16 cellular contexts compared by ENCODE assay signal in the genomic region with DNA sequence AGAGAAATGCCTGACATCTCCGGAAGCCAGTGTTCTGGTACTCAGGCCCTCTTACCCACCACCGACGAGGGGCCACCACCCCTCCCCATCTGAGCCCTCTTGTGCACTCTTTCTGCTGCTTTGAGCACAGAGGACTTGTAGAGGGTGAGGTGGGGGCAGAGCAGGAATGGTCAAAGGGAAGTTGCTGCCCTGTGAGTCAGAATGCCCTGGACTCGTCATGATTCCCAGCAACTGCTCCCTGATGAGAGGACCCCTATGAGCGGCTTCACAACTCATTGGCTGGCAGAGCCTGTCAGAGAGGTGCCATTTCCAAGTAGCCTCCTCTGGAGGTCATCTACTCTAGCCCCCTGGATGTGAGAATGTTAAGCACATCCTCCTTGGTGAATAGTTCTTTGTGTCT. TPM values are rescaled to one million over a fixed set of nuclear protein-coding genes. Genes with fewer than 3 reads are reported as not detected.
DNase-seq lines count a peak whose midpoint lies in the region; ATAC-seq, FAIRE-seq and TF ChIP-seq lines count a peak whose summit lies in the region.
"Had no signal": no experiment of that assay in that cellular context is flagged by ENCODE, and none has a peak within 500 bp of the region (broad histone marks: within the 10 kb centered on the region; RNA-seq: fewer than 3 reads in every experiment).

No MANE protein-coding gene starts in this region.

- H3K27me3 ChIP-seq in SJSA1 (replicated peaks) (no peaks in the 10 kb centered on the region; the same call in 1 of the 2 replicates), fibroblast of lung (ENCODE audit: control insufficient read depth, insufficient read depth, low read length) (no peaks in the 10 kb centered on the region), pancreas (no peaks in the 10 kb centered on the region), foreskin keratinocyte (no peaks in the 10 kb centered on the region)

- H3K27ac ChIP-seq in SJSA1 (peak overlapping the region; percentile 22; the same call in 1 of the 2 replicates), fibroblast of lung (ENCODE audit: insufficient read depth, low read length) (no peak overlapping the region), pancreas (no peak overlapping the region), foreskin keratinocyte (no peak overlapping the region)
- H3K27ac ChIP-seq: VCaP had no signal

- intact Hi-C loops in pancreas (cut with DNase I) = no loop called here

- H3K4me3 ChIP-seq in SJSA1 = no peak overlapping the region
- no peak overlapping the region for H3K4me3 ChIP-seq in fibroblast of lung (replicated peaks in 1 of 4; ENCODE audit: control extremely low read depth in 1 of 4, insufficient read depth in 1 of 4, low read depth in 3 of 4, low read length in 4 of 4)
- H3K4me3 ChIP-seq in pancreas = no peak overlapping the region
- H3K4me3 ChIP-seq: mucosa of descending colon had no signal

- H3K9me3 Mint-ChIP-seq in osteocyte (ENCODE audit: unreplicated experiment) = no peaks in the 10 kb centered on the region

- H3K4me1 Mint-ChIP-seq in osteocyte (ENCODE audit: unreplicated experiment) = peaks cover 41% of the 10 kb centered on the region

- WGBS in pancreas, 2 donors = 69 to 70% methylated on average over 5 of the region's 5 CpGs

- H3K9me3 ChIP-seq in SJSA1 (replicated peaks) (no peaks in the 10 kb centered on the region), fibroblast of lung (ENCODE audit: control insufficient read depth, insufficient read depth, low read depth, low read length) (no peaks in the 10 kb centered on the region), pancreas (no peaks in the 10 kb centered on the region)
- H3K9me3 ChIP-seq: mucosa of descending colon had no signal

- ATAC-seq in pancreas = no peak
- no peak for ATAC-seq in foreskin keratinocyte
- ATAC-seq in GM21528 (IDR thresholded peaks at IDR 0.05; ENCODE audit: low FRiP score, unreplicated experiment) = no peak
- ATAC-seq: mucosa of descending colon had no signal

- H3K4me1 ChIP-seq in SJSA1 (replicated peaks) = peaks cover 30% of the 10 kb centered on the region
- no peaks in the 10 kb centered on the region for H3K4me1 ChIP-seq in fibroblast of lung (ENCODE audit: control insufficient read depth, extremely low read depth, insufficient read depth, low read length)
- no peaks in the 10 kb centered on the region for H3K4me1 ChIP-seq in pancreas
- H3K4me1 ChIP-seq in foreskin keratinocyte = no peaks in the 10 kb centered on the region

- H3K4me3 Mint-ChIP-seq in osteocyte (ENCODE audit: unreplicated experiment) = no peak overlapping the region

- no peaks in the 10 kb centered on the region for H4K20me1 ChIP-seq in fibroblast of lung (ENCODE audit: control insufficient read depth, extremely low read depth, insufficient read depth, low read length)

- H3K4me2 ChIP-seq in fibroblast of lung (ENCODE audit: extremely low read depth, insufficient read depth, low read length) = no peak overlapping the region

- H3K79me2 ChIP-seq in fibroblast of lung (ENCODE audit: control insufficient read depth, insufficient read depth, low read length) = no peaks in the 10 kb centered on the region

- H3K27ac Mint-ChIP-seq in osteocyte (ENCODE audit: unreplicated experiment) = peak overlapping the region; percentile 18

- H2AFZ ChIP-seq in fibroblast of lung (ENCODE audit: low read length) = no peak overlapping the region

- no peak for FAIRE-seq in pancreas (lab: Jason Lieb, UNC)

- no peaks in the 10 kb centered on the region for H3K27me3 Mint-ChIP-seq in osteocyte (ENCODE audit: unreplicated experiment)
- H3K27me3 Mint-ChIP-seq: CD4-positive, alpha-beta memory T cell had no signal

- H3K36me3 Mint-ChIP-seq in osteocyte (ENCODE audit: unreplicated experiment) = no peaks in the 10 kb centered on the region
- H3K36me3 Mint-ChIP-seq: CD4-positive, alpha-beta memory T cell had no signal

- H3K36me3 ChIP-seq in SJSA1 (no peaks in the 10 kb centered on the region), fibroblast of lung (ENCODE audit: control insufficient read depth, insufficient read depth, low read length) (no peaks in the 10 kb centered on the region), pancreas (no peaks in the 10 kb centered on the region)

- H3K9ac ChIP-seq in fibroblast of lung (ENCODE audit: insufficient read depth, low read length) = no peak overlapping the region

- no peak for TF ChIP-seq CTCF in fibroblast of lung (conservative IDR thresholded peaks at IDR 0.05 in 1 of 2, IDR thresholded peaks at IDR 0.05 in 1 of 2; ENCODE audit: low read depth in 1 of 2, low read length in 2 of 2)
- no peak for TF ChIP-seq CTCF in osteocyte (IDR thresholded peaks at IDR 0.05)
- TF ChIP-seq CTCF in pancreas (IDR thresholded peaks at IDR 0.05) = no peak
- no peak for TF ChIP-seq CTCF in foreskin keratinocyte (conservative IDR thresholded peaks at IDR 0.05)

- DNase-seq in Daoy (ENCODE audit: low read depth) (peak; percentile 70), SJSA1 (ENCODE audit: low read depth in 1 of 2, low spot score in 2 of 2) (peak in 1 of 2 experiments; percentile 66), fibroblast of lung (ENCODE audit: low read depth in 2 of 2) (peak; percentile 42 to 72), osteocyte (ENCODE audit: extremely low spot score, unreplicated experiment) (no peak), pancreas (no peak), foreskin keratinocyte (no peak), GDM1 (lab: John Stamatoyannopoulos, UW) (no peak)
- DNase-seq: activated naive CD4-positive, alpha-beta T cell; CD4-positive, alpha-beta memory T cell; erythroblast; NK-92 treated with Interleukin-12 subunit alpha and Interleukin-12 subunit beta, amount 100 ng/mL, for 24 hours; stimulated activated CD4-positive, alpha-beta T cell treated with anti-CD3 and anti-CD28 coated beads, Interleukin-1b, Interleukin-23, amount 100 ng/mL, for 48 hours had no signal

RNA-seq across cellular contexts. Expression of a gene that starts 0.8 kb away (rescaled TPM):
- 0.23 and 2.4 TPM in 2 replicates for total RNA-seq in Daoy (2014; rRNA removed; shearing (Covaris generic))
- 0.53 and 1.2 TPM in 2 replicates for total RNA-seq in SJSA1 (2014; rRNA removed; shearing (Covaris generic))
- total RNA-seq in fibroblast of lung = not detected in 2 replicates
- 0.18 and 0.24 TPM in 2 replicates for polyA plus RNA-seq in fibroblast of lung
- 0.13 TPM in 1 of 2 replicates, not detected in the other for polyA plus RNA-seq in fibroblast of lung (2012)
- polyA minus RNA-seq in fibroblast of lung (ENCODE audit: low replicate concordance) = not detected in 2 replicates
- 0.47 TPM in 1 of 2 replicates, not detected in the other for total RNA-seq in osteocyte
- 1 to 10 TPM; 1.0 to 4.3 (median 2.1) TPM for total RNA-seq in pancreas
- 1 to 10 TPM; 5.1 to 8.3 TPM for polyA plus RNA-seq in pancreas
- total RNA-seq in foreskin keratinocyte = not detected in 2 replicates
- not detected in 2 replicates for polyA plus RNA-seq in foreskin keratinocyte
- polyA plus RNA-seq: CD4-positive, alpha-beta memory T cell had no signal

RNA-seq across cellular contexts. Expression of a gene that starts 9.1 kb away (rescaled TPM):
- total RNA-seq in Daoy (2014; rRNA removed; shearing (Covaris generic)) = not detected in 2 replicates
- not detected in 2 replicates for total RNA-seq in SJSA1 (2014; rRNA removed; shearing (Covaris generic))
- not detected in 2 replicates for total RNA-seq in fibroblast of lung
- polyA plus RNA-seq in fibroblast of lung = not detected in 2 replicates
- polyA plus RNA-seq in fibroblast of lung (2012) = not detected in 2 replicates
- polyA minus RNA-seq in fibroblast of lung (ENCODE audit: low replicate concordance) = not detected in 2 replicates
- not detected in 2 replicates for total RNA-seq in osteocyte
- not detected for total RNA-seq in pancreas
- polyA plus RNA-seq in pancreas = not detected
- total RNA-seq in foreskin keratinocyte = not detected in 2 replicates
- not detected in 2 replicates for polyA plus RNA-seq in foreskin keratinocyte
- total RNA-seq: temporal lobe had no signal

RNA-seq across cellular contexts. Expression of a gene that starts 20.9 kb away (rescaled TPM):
- total RNA-seq in Daoy (2014; rRNA removed; shearing (Covaris generic)) = 8.2 and 9.0 TPM in 2 replicates
- total RNA-seq in SJSA1 (2014; rRNA removed; shearing (Covaris generic)) = 46.6 and 49.2 TPM in 2 replicates
- 35.7 and 70.2 TPM in 2 replicates for total RNA-seq in fibroblast of lung
- 70.9 and 78.4 TPM in 2 replicates for polyA plus RNA-seq in fibroblast of lung
- polyA plus RNA-seq in fibroblast of lung (2012) = 83.7 and 94.0 TPM in 2 replicates
- 126 and 151 TPM in 2 replicates for polyA minus RNA-seq in fibroblast of lung (ENCODE audit: low replicate concordance)
- 61.6 and 73.0 TPM in 2 replicates for total RNA-seq in osteocyte
- total RNA-seq in pancreas = 10 to 100 TPM in 2 of 6 donors, 1 to 10 TPM in 4; 3.1 to 19.7 (median 6.3) TPM
- 10 to 100 TPM in 1 of 2 donors, 1 to 10 TPM in 1; 9.3 to 19.2 TPM for polyA plus RNA-seq in pancreas
- 27.2 and 27.4 TPM in 2 replicates for total RNA-seq in foreskin keratinocyte
- 32.6 and 33.2 TPM in 2 replicates for polyA plus RNA-seq in foreskin keratinocyte

RNA-seq across cellular contexts. Expression of a gene that starts 22.4 kb away (rescaled TPM):
- total RNA-seq in Daoy (2014; rRNA removed; shearing (Covaris generic)) = 5.6 and 11.8 TPM in 2 replicates
- total RNA-seq in SJSA1 (2014; rRNA removed; shearing (Covaris generic)) = 4.7 and 12.1 TPM in 2 replicates
- total RNA-seq in fibroblast of lung (12.6 and 13.6 TPM in 2 replicates), osteocyte (26.2 and 32.7 TPM in 2 replicates), pancreas (1 to 10 TPM; 1.1 to 5.8 (median 1.9) TPM), foreskin keratinocyte (5.8 and 9.2 TPM in 2 replicates)
- polyA plus RNA-seq in fibroblast of lung (9.4 and 14.6 TPM in 2 replicates), pancreas (1 to 10 TPM; 1.6 to 5.1 TPM), foreskin keratinocyte (7.6 and 10.1 TPM in 2 replicates)
- 11.3 and 15.7 TPM in 2 replicates for polyA plus RNA-seq in fibroblast of lung (2012)
- 3.3 and 4.9 TPM in 2 replicates for polyA minus RNA-seq in fibroblast of lung (ENCODE audit: low replicate concordance)

RNA-seq across cellular contexts. Expression of a gene that starts 57.8 kb away (rescaled TPM):
- total RNA-seq in Daoy (2014; rRNA removed; shearing (Covaris generic)) = 4.9 and 28.9 TPM in 2 replicates
- total RNA-seq in SJSA1 (2014; rRNA removed; shearing (Covaris generic)) = 4.0 and 8.5 TPM in 2 replicates
- 6.4 and 7.4 TPM in 2 replicates for total RNA-seq in fibroblast of lung
- polyA plus RNA-seq in fibroblast of lung = 5.3 and 5.6 TPM in 2 replicates
- 6.0 and 6.5 TPM in 2 replicates for polyA plus RNA-seq in fibroblast of lung (2012)
- polyA minus RNA-seq in fibroblast of lung (ENCODE audit: low replicate concordance) = 0.48 TPM in 1 of 2 replicates, not detected in the other
- 4.6 TPM in 2 replicates for total RNA-seq in osteocyte
- 1 to 10 TPM; 1.8 to 3.5 (median 3.1) TPM for total RNA-seq in pancreas
- polyA plus RNA-seq in pancreas = 1 to 10 TPM; 4.6 to 9.8 TPM
- 2.8 and 3.8 TPM in 2 replicates for total RNA-seq in foreskin keratinocyte
- polyA plus RNA-seq in foreskin keratinocyte = 5.3 and 5.7 TPM in 2 replicates

Comparison
In these comparisons a context has a peak if more than half of its experiments do, and no peak if none do; other contexts are left out.
1. DNase-seq: peak in Daoy (single experiment) and fibroblast of lung (2 of 2); none in osteocyte (single experiment), pancreas (0 of 6), foreskin keratinocyte (0 of 2) and GDM1 (single experiment).